ENCODE assay signal across 8 cellular contexts in genomic region chr5:141609921-141610320, GRCh38. TPM values are rescaled to one million over a fixed set of nuclear protein-coding genes. Genes with fewer than 3 reads are reported as not detected.
DNase-seq lines count a peak whose midpoint lies in the region; ATAC-seq and TF ChIP-seq lines count a peak whose summit lies in the region.
"Not testable (repeated sequence)": the region's sequence is repeated elsewhere in the genome, so short reads cannot be mapped to it uniquely, and the experiment has no call there.

No MANE protein-coding gene starts in this region.

- not testable (repeated sequence) for TF ChIP-seq POLR2A in body of pancreas (IDR thresholded peaks at IDR 0.05)

- H3K27me3 ChIP-seq in body of pancreas; naive thymus-derived CD4-positive, alpha-beta T cell (ENCODE audit: control insufficient read depth in 2 of 2, insufficient read depth in 2 of 2, low read length in 2 of 2): not testable (repeated sequence)

- H3K4me1 ChIP-seq in HEK293 (ENCODE audit: control insufficient read depth, insufficient read depth, low read length) (peaks cover 22% of the 10 kb centered on the region), body of pancreas (peaks cover 67% of the 10 kb centered on the region)
- peaks cover 78 to 84% of the 10 kb centered on the region in 2 donors for H3K4me1 ChIP-seq in naive thymus-derived CD4-positive, alpha-beta T cell (ENCODE audit: control insufficient read depth in 2 of 2, insufficient read depth in 2 of 2, low read length in 2 of 2)

- peak overlapping the region; percentile 79 to 100 (median 86) for H3K27ac Mint-ChIP-seq in CD14-positive monocyte
- H3K27ac Mint-ChIP-seq in T-helper 1 cell treated with Interleukin-12 subunit alpha and Interleukin-12 subunit beta and Interleukin-4 antibody, amounts not matched to agents 30 μg/mL and 1 μg/mL, for 36 hours = peak overlapping the region; percentile 67
- H3K27ac Mint-ChIP-seq in activated CD4-positive, alpha-beta memory T cell treated with anti-CD3 and anti-CD28 coated beads for 36 hours = peak overlapping the region; percentile 34
- peak overlapping the region; percentile 40 for H3K27ac Mint-ChIP-seq in activated T-helper 2 cell treated with anti-CD3 and anti-CD28 coated beads, Interferon-gamma antibody, Interleukin-2, Interleukin-4, amounts not matched to agents 10 μg/mL and 5 μg/mL and 100 μg/mL, durations not matched to agents 14 hours and 24 hours and 36 hours
- peak overlapping the region; percentile 76 to 96 (median 92) for H3K27ac Mint-ChIP-seq in naive thymus-derived CD4-positive, alpha-beta T cell
- peak overlapping the region; percentile 84 for H3K27ac Mint-ChIP-seq in stimulated activated effector memory CD8-positive, alpha-beta T cell treated with anti-CD3 and anti-CD28 coated beads, Interleukin-12 subunit alpha, Interleukin-12 subunit beta, amount 100 ng/mL, for 72 hours

- not testable (repeated sequence) for DNase-seq in CD14-positive monocyte (ENCODE audit: low spot score); activated CD4-positive, alpha-beta memory T cell treated with anti-CD3 and anti-CD28 coated beads for 36 hours; activated T-helper 2 cell treated with anti-CD3 and anti-CD28 coated beads, Interferon-gamma antibody, Interleukin-2, Interleukin-4, amounts not matched to agents 10 μg/mL and 5 μg/mL and 100 μg/mL, durations not matched to agents 14 hours and 24 hours and 36 hours (ENCODE audit: low spot score); body of pancreas; naive thymus-derived CD4-positive, alpha-beta T cell; stimulated activated effector memory CD8-positive, alpha-beta T cell treated with anti-CD3 and anti-CD28 coated beads, Interleukin-12 subunit alpha, Interleukin-12 subunit beta, amount 100 ng/mL, for 72 hours (ENCODE audit: low spot score in 2 of 2)

- not testable (repeated sequence) for H3K4me3 ChIP-seq in HEK293 (ENCODE audit: low read depth, low read length); body of pancreas; naive thymus-derived CD4-positive, alpha-beta T cell (ENCODE audit: low read length)

- H3K4me3 Mint-ChIP-seq in CD14-positive monocyte = peak overlapping the region in 1 of 2 donors; percentile 46
- H3K4me3 Mint-ChIP-seq in T-helper 1 cell treated with Interleukin-12 subunit alpha and Interleukin-12 subunit beta and Interleukin-4 antibody, amounts not matched to agents 30 μg/mL and 1 μg/mL, for 36 hours; activated CD4-positive, alpha-beta memory T cell treated with anti-CD3 and anti-CD28 coated beads for 36 hours; activated T-helper 2 cell treated with anti-CD3 and anti-CD28 coated beads, Interferon-gamma antibody, Interleukin-2, Interleukin-4, amounts not matched to agents 10 μg/mL and 5 μg/mL and 100 μg/mL, durations not matched to agents 14 hours and 24 hours and 36 hours (ENCODE audit: low read depth): not testable (repeated sequence)
- H3K4me3 Mint-ChIP-seq in naive thymus-derived CD4-positive, alpha-beta T cell = peak overlapping the region in 9 of 10 donors; percentile 5 to 86 (median 57)
- peak overlapping the region; percentile 61 for H3K4me3 Mint-ChIP-seq in stimulated activated effector memory CD8-positive, alpha-beta T cell treated with anti-CD3 and anti-CD28 coated beads, Interleukin-12 subunit alpha, Interleukin-12 subunit beta, amount 100 ng/mL, for 72 hours

- TF ChIP-seq CTCF in CD14-positive monocyte (IDR thresholded peaks at IDR 0.05); HEK293 (tag by site-specific recombination; IDR thresholded peaks at IDR 0.05); body of pancreas (IDR thresholded peaks at IDR 0.05): not testable (repeated sequence)

- WGBS in body of pancreas, 2 donors = 97 to 99% methylated on average over 7 of the region's 7 CpGs

- ATAC-seq in body of pancreas; naive thymus-derived CD4-positive, alpha-beta T cell; stimulated activated effector memory CD8-positive, alpha-beta T cell treated with anti-CD3 and anti-CD28 coated beads, Interleukin-12 subunit alpha, Interleukin-12 subunit beta, amount 100 ng/mL, for 72 hours: not testable (repeated sequence)

- not testable (repeated sequence) for H3K36me3 ChIP-seq in HEK293 (ENCODE audit: control insufficient read depth in 2 of 2, insufficient read depth in 1 of 2, low read length in 2 of 2); body of pancreas (replicated peaks in 1 of 2; ENCODE audit: insufficient read depth in 1 of 2, low read depth in 2 of 2); naive thymus-derived CD4-positive, alpha-beta T cell (ENCODE audit: control insufficient read depth in 2 of 3, insufficient read depth in 3 of 3, low read length in 3 of 3)

- not testable (repeated sequence) for H3K27me3 Mint-ChIP-seq in CD14-positive monocyte (ENCODE audit: low read depth in 3 of 3); T-helper 1 cell treated with Interleukin-12 subunit alpha and Interleukin-12 subunit beta and Interleukin-4 antibody, amounts not matched to agents 30 μg/mL and 1 μg/mL, for 36 hours (ENCODE audit: low read depth); activated CD4-positive, alpha-beta memory T cell treated with anti-CD3 and anti-CD28 coated beads for 36 hours; activated T-helper 2 cell treated with anti-CD3 and anti-CD28 coated beads, Interferon-gamma antibody, Interleukin-2, Interleukin-4, amounts not matched to agents 10 μg/mL and 5 μg/mL and 100 μg/mL, durations not matched to agents 14 hours and 24 hours and 36 hours (ENCODE audit: low read depth); naive thymus-derived CD4-positive, alpha-beta T cell

- H3K9me3 Mint-ChIP-seq in CD14-positive monocyte; T-helper 1 cell treated with Interleukin-12 subunit alpha and Interleukin-12 subunit beta and Interleukin-4 antibody, amounts not matched to agents 30 μg/mL and 1 μg/mL, for 36 hours; activated CD4-positive, alpha-beta memory T cell treated with anti-CD3 and anti-CD28 coated beads for 36 hours; activated T-helper 2 cell treated with anti-CD3 and anti-CD28 coated beads, Interferon-gamma antibody, Interleukin-2, Interleukin-4, amounts not matched to agents 10 μg/mL and 5 μg/mL and 100 μg/mL, durations not matched to agents 14 hours and 24 hours and 36 hours; naive thymus-derived CD4-positive, alpha-beta T cell; stimulated activated effector memory CD8-positive, alpha-beta T cell treated with anti-CD3 and anti-CD28 coated beads, Interleukin-12 subunit alpha, Interleukin-12 subunit beta, amount 100 ng/mL, for 72 hours: not testable (repeated sequence)

- not testable (repeated sequence) for H3K27ac ChIP-seq in HEK293 (ENCODE audit: extremely low read depth, low read depth, low read length)
- peak overlapping the region in 3 of 4 donors; percentile 18 to 79 (median 64) for H3K27ac ChIP-seq in body of pancreas
- peak overlapping the region; percentile 72 for H3K27ac ChIP-seq in naive thymus-derived CD4-positive, alpha-beta T cell (ENCODE audit: low read depth, low read length)

- H3K9me3 ChIP-seq in HEK293 (ENCODE audit: control insufficient read depth, insufficient read depth, low read depth, low read length); body of pancreas; naive thymus-derived CD4-positive, alpha-beta T cell (ENCODE audit: control insufficient read depth in 2 of 3, low read length in 3 of 3): not testable (repeated sequence)

- CTCF ChIA-PET in HEK293 (lab: Yijun Ruan, JAX) = interaction anchor here (1.7 to 3.6 kb wide), 2 partner anchors 18 to 43 kb away, joined by 6 to 19 read pairs; no protein-coding TSS in a partner anchor
- CTCF ChIA-PET in activated CD4-positive, alpha-beta memory T cell treated with anti-CD3 and anti-CD28 coated beads for 36 hours (lab: Charles Lee) = interaction anchor here (1.5 to 5.4 kb wide), 4 partner anchors 9 to 46 kb away, joined by 7 to 44 read pairs (median 13); partner anchors contain the start of genes DIAPH1, HDAC3 and RELL2
- CTCF ChIA-PET in naive thymus-derived CD4-positive, alpha-beta T cell (lab: Charles Lee) = interaction anchor here (1.0 to 4.1 kb wide), 2 partner anchors 10 to 18 kb away, joined by 4 to 25 read pairs; no protein-coding TSS in a partner anchor

- peaks cover 85% of the 10 kb centered on the region for H3K4me1 Mint-ChIP-seq in CD14-positive monocyte
- H3K4me1 Mint-ChIP-seq in T-helper 1 cell treated with Interleukin-12 subunit alpha and Interleukin-12 subunit beta and Interleukin-4 antibody, amounts not matched to agents 30 μg/mL and 1 μg/mL, for 36 hours (ENCODE audit: low read depth) = peaks cover 65% of the 10 kb centered on the region
- H3K4me1 Mint-ChIP-seq in activated CD4-positive, alpha-beta memory T cell treated with anti-CD3 and anti-CD28 coated beads for 36 hours (ENCODE audit: low read depth) = peaks cover 81% of the 10 kb centered on the region
- peaks cover 73% of the 10 kb centered on the region for H3K4me1 Mint-ChIP-seq in activated T-helper 2 cell treated with anti-CD3 and anti-CD28 coated beads, Interferon-gamma antibody, Interleukin-2, Interleukin-4, amounts not matched to agents 10 μg/mL and 5 μg/mL and 100 μg/mL, durations not matched to agents 14 hours and 24 hours and 36 hours (ENCODE audit: low read depth)
- peaks cover 73 to 97% (median 89%) of the 10 kb centered on the region in 7 donors for H3K4me1 Mint-ChIP-seq in naive thymus-derived CD4-positive, alpha-beta T cell
- peaks cover 82% of the 10 kb centered on the region for H3K4me1 Mint-ChIP-seq in stimulated activated effector memory CD8-positive, alpha-beta T cell treated with anti-CD3 and anti-CD28 coated beads, Interleukin-12 subunit alpha, Interleukin-12 subunit beta, amount 100 ng/mL, for 72 hours

- intact Hi-C loops in CD14-positive monocyte (cut with micrococcal nuclease); activated T-helper 2 cell treated with anti-CD3 and anti-CD28 coated beads, Interferon-gamma antibody, Interleukin-2, Interleukin-4, amounts not matched to agents 10 μg/mL and 5 μg/mL and 100 μg/mL, durations not matched to agents 14 hours and 24 hours and 36 hours (cut with micrococcal nuclease); body of pancreas (cut with DNase I): not testable (repeated sequence)
- intact Hi-C loops in activated CD4-positive, alpha-beta memory T cell treated with anti-CD3 and anti-CD28 coated beads for 36 hours (cut with micrococcal nuclease) = loop anchor here (10.0 kb wide), 1 partner anchor 485 kb away; no protein-coding TSS in a partner anchor
- intact Hi-C loops in naive thymus-derived CD4-positive, alpha-beta T cell (cut with micrococcal nuclease) = loop anchor here (5.0 to 10.0 kb wide), 5 partner anchors 42 to 1795 kb away; partner anchors contain the start of genes APBB3 (in 2 of the 2), SLC35A4 (in 2 of the 2), FCHSD1 (in 1 of the 2) and NR3C1 (in 1 of the 2)

- POLR2A ChIA-PET in HEK293 (lab: Yijun Ruan, JAX) = not testable (repeated sequence)
- POLR2A ChIA-PET in activated CD4-positive, alpha-beta memory T cell treated with anti-CD3 and anti-CD28 coated beads for 36 hours (lab: Charles Lee) = interaction anchor here (2.0 kb wide), 1 partner anchor 7 kb away, joined by 7 read pairs; no protein-coding TSS in a partner anchor
- POLR2A ChIA-PET in naive thymus-derived CD4-positive, alpha-beta T cell (lab: Charles Lee) = interaction anchor here (0.7 to 5.0 kb wide), 3 partner anchors 8 to 18 kb away, joined by 3 to 71 read pairs (median 4); partner anchors contain the start of gene DIAPH1

- peaks cover 18 to 44% of the 10 kb centered on the region in 2 donors for H3K36me3 Mint-ChIP-seq in CD14-positive monocyte
- peaks cover 33% of the 10 kb centered on the region for H3K36me3 Mint-ChIP-seq in T-helper 1 cell treated with Interleukin-12 subunit alpha and Interleukin-12 subunit beta and Interleukin-4 antibody, amounts not matched to agents 30 μg/mL and 1 μg/mL, for 36 hours (ENCODE audit: low read depth)
- peaks cover 12% of the 10 kb centered on the region for H3K36me3 Mint-ChIP-seq in activated CD4-positive, alpha-beta memory T cell treated with anti-CD3 and anti-CD28 coated beads for 36 hours
- H3K36me3 Mint-ChIP-seq in activated T-helper 2 cell treated with anti-CD3 and anti-CD28 coated beads, Interferon-gamma antibody, Interleukin-2, Interleukin-4, amounts not matched to agents 10 μg/mL and 5 μg/mL and 100 μg/mL, durations not matched to agents 14 hours and 24 hours and 36 hours (ENCODE audit: low read depth) = peaks cover 58% of the 10 kb centered on the region
- peaks cover 4 to 38% (median 10%) of the 10 kb centered on the region in 5 donors for H3K36me3 Mint-ChIP-seq in naive thymus-derived CD4-positive, alpha-beta T cell
- H3K36me3 Mint-ChIP-seq in stimulated activated effector memory CD8-positive, alpha-beta T cell treated with anti-CD3 and anti-CD28 coated beads, Interleukin-12 subunit alpha, Interleukin-12 subunit beta, amount 100 ng/mL, for 72 hours = peaks cover 75% of the 10 kb centered on the region

RNA-seq across cellular contexts. Expression of gene DIAPH1, which starts 8.9 kb away (rescaled TPM):
- 10 to 100 TPM; 60.2 to 98.6 TPM for polyA plus RNA-seq in CD14-positive monocyte
- total RNA-seq in activated CD4-positive, alpha-beta memory T cell treated with anti-CD3 and anti-CD28 coated beads for 36 hours = 100 to 1,000 TPM; 225 to 227 TPM
- 228 and 234 TPM in 2 replicates for total RNA-seq in activated T-helper 2 cell treated with anti-CD3 and anti-CD28 coated beads, Interferon-gamma antibody, Interleukin-2, Interleukin-4, amounts not matched to agents 10 μg/mL and 5 μg/mL and 100 μg/mL, durations not matched to agents 14 hours and 24 hours and 36 hours
- total RNA-seq in body of pancreas = 10 to 100 TPM; 28.3 to 47.0 TPM
- total RNA-seq in naive thymus-derived CD4-positive, alpha-beta T cell = 100 to 1,000 TPM; 163 to 278 (median 173) TPM
- 100 to 1,000 TPM in 1 of 2 donors, 10 to 100 TPM in 1; 89.7 to 105 TPM for polyA plus RNA-seq in naive thymus-derived CD4-positive, alpha-beta T cell

RNA-seq across cellular contexts. Expression of gene HDAC3, which starts 26.7 kb away (rescaled TPM):
- polyA plus RNA-seq in CD14-positive monocyte = 10 to 100 TPM; 80.5 to 82.3 TPM
- 10 to 100 TPM; 65.2 to 71.5 TPM for total RNA-seq in activated CD4-positive, alpha-beta memory T cell treated with anti-CD3 and anti-CD28 coated beads for 36 hours
- total RNA-seq in activated T-helper 2 cell treated with anti-CD3 and anti-CD28 coated beads, Interferon-gamma antibody, Interleukin-2, Interleukin-4, amounts not matched to agents 10 μg/mL and 5 μg/mL and 100 μg/mL, durations not matched to agents 14 hours and 24 hours and 36 hours = 92.4 and 95.2 TPM in 2 replicates
- 10 to 100 TPM; 42.8 to 63.8 TPM for total RNA-seq in body of pancreas
- 10 to 100 TPM; 70.0 to 92.8 (median 79.0) TPM for total RNA-seq in naive thymus-derived CD4-positive, alpha-beta T cell
- 100 to 1,000 TPM; 100 to 102 TPM for polyA plus RNA-seq in naive thymus-derived CD4-positive, alpha-beta T cell

RNA-seq across cellular contexts. Expression of gene RELL2, which starts 26.9 kb away (rescaled TPM):
- polyA plus RNA-seq in CD14-positive monocyte = 1 to 10 TPM; 1.0 to 1.3 TPM
- total RNA-seq in activated CD4-positive, alpha-beta memory T cell treated with anti-CD3 and anti-CD28 coated beads for 36 hours = 10 to 100 TPM; 17.8 to 17.9 TPM
- 15.9 and 16.1 TPM in 2 replicates for total RNA-seq in activated T-helper 2 cell treated with anti-CD3 and anti-CD28 coated beads, Interferon-gamma antibody, Interleukin-2, Interleukin-4, amounts not matched to agents 10 μg/mL and 5 μg/mL and 100 μg/mL, durations not matched to agents 14 hours and 24 hours and 36 hours
- total RNA-seq in body of pancreas = 1 to 10 TPM; 2.9 to 8.9 TPM
- total RNA-seq in naive thymus-derived CD4-positive, alpha-beta T cell = 10 to 100 TPM; 14.3 to 21.7 (median 17.5) TPM
- polyA plus RNA-seq in naive thymus-derived CD4-positive, alpha-beta T cell = 1 to 10 TPM; 1.8 to 3.4 TPM

RNA-seq across cellular contexts. Expression of gene FCHSD1, which starts 41.3 kb away (rescaled TPM):
- 1 to 10 TPM; 3.0 to 3.4 TPM for polyA plus RNA-seq in CD14-positive monocyte
- 10 to 100 TPM; 40.1 to 46.0 TPM for total RNA-seq in activated CD4-positive, alpha-beta memory T cell treated with anti-CD3 and anti-CD28 coated beads for 36 hours
- 37.4 and 42.8 TPM in 2 replicates for total RNA-seq in activated T-helper 2 cell treated with anti-CD3 and anti-CD28 coated beads, Interferon-gamma antibody, Interleukin-2, Interleukin-4, amounts not matched to agents 10 μg/mL and 5 μg/mL and 100 μg/mL, durations not matched to agents 14 hours and 24 hours and 36 hours
- total RNA-seq in body of pancreas = 10 to 100 TPM; 34.8 to 40.9 TPM
- 10 to 100 TPM; 69.6 to 96.1 (median 92.3) TPM for total RNA-seq in naive thymus-derived CD4-positive, alpha-beta T cell
- polyA plus RNA-seq in naive thymus-derived CD4-positive, alpha-beta T cell = 1 to 10 TPM; 4.9 to 7.7 TPM

Comparison
In these comparisons a context has a peak if more than half of its experiments do, and no peak if none do; other contexts are left out.
1. H3K27ac Mint-ChIP-seq: peak in every context shown above with its lines; median percentile 92 in naive thymus-derived CD4-positive, alpha-beta T cell; 86 in CD14-positive monocyte; 84 in stimulated activated effector memory CD8-positive, alpha-beta T cell treated with anti-CD3 and anti-CD28 coated beads, Interleukin-12 subunit alpha, Interleukin-12 subunit beta, amount 100 ng/mL, for 72 hours; 67 in T-helper 1 cell treated with Interleukin-12 subunit alpha and Interleukin-12 subunit beta and Interleukin-4 antibody, amounts not matched to agents 30 μg/mL and 1 μg/mL, for 36 hours; 40 in activated T-helper 2 cell treated with anti-CD3 and anti-CD28 coated beads, Interferon-gamma antibody, Interleukin-2, Interleukin-4, amounts not matched to agents 10 μg/mL and 5 μg/mL and 100 μg/mL, durations not matched to agents 14 hours and 24 hours and 36 hours; 34 in activated CD4-positive, alpha-beta memory T cell treated with anti-CD3 and anti-CD28 coated beads for 36 hours.